In the genomic region with DNA sequence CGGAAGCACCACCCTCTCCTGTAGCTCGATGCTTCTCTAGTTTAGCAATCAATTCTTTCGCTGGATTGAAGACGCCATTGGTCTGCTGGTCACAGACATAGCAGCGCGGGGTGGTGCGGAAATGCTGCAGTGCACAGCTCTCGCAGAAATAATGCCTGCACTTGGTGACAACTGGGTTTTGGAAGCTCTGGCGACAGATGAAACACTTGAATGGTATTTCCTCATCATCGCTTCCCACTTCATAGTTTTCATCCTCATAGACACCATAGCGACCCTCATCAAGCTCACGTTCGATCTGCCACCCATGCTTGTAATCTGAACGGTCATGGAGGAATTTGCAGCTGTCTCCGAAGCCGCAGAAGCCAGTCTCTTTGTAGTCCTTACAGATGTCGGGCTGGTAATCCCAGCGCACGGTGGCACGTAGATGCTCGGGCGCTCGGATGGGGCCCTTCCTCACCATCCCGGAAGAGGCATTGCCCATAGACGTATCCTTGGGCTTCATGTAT, we compare ENCODE assay signal across 8 cellular contexts. TPM values are rescaled to one million over a fixed set of nuclear protein-coding genes. Genes with fewer than 3 reads are reported as not detected.
DNase-seq lines count a peak whose midpoint lies in the region; ATAC-seq and TF ChIP-seq lines count a peak whose summit lies in the region.

No MANE protein-coding gene starts in this region.

- H3K4me3 ChIP-seq in left lung: peak overlapping the region; percentile 39 to 65

- peak; percentile 17 for ATAC-seq in HG03432 (IDR thresholded peaks at IDR 0.05; ENCODE audit: unreplicated experiment)
- peak; percentile 46 for ATAC-seq in left lung

- peaks cover 0 to 19% of the 10 kb centered on the region in 2 donors for H3K4me1 ChIP-seq in left lung

- no peaks in the 10 kb centered on the region for H3K27me3 ChIP-seq in left lung

- H3K9me3 ChIP-seq in left lung: no peaks in the 10 kb centered on the region

- H3K27ac ChIP-seq in cingulate gyrus (ENCODE audit: low read depth, low read length): peak overlapping the region; percentile 83
- peak overlapping the region; percentile 90 to 95 for H3K27ac ChIP-seq in left lung

- peaks cover 0 to 5% of the 10 kb centered on the region in 2 donors for H3K36me3 ChIP-seq in left lung

- TF ChIP-seq CTCF in left lung (IDR thresholded peaks at IDR 0.05): no peak

- intact Hi-C loops in left lung (cut with DNase I): no loop called here

- DNase-seq in NCI-H524 (lab: John Stamatoyannopoulos, UW) (peak; percentile 29 to 66), NCI-H524 treated with DMSO at 0.1 percent for 48 hours (lab: John Stamatoyannopoulos, UW) (no peak), T-helper 9 cell (peak; percentile 16), left lung (peak in 1 of 2 donors; percentile 38), NCI-H2196 treated with DMSO at 0.1 percent for 48 hours (lab: John Stamatoyannopoulos, UW; ENCODE audit: unreplicated experiment) (no peak)
- peak; percentile 15 for DNase-seq in stimulated activated naive CD4-positive, alpha-beta T cell treated with Interleukin-2 at 50 U/mL for 16 hours (lab: John Stamatoyannopoulos, UW)

RNA-seq across cellular contexts. Expression of gene RNF113A, which starts 0.9 kb away (rescaled TPM):
- 10 to 100 TPM; 10.2 to 11.2 TPM for total RNA-seq in left lung

RNA-seq across cellular contexts. Expression of gene NDUFA1, which starts 1.0 kb away (rescaled TPM):
- 10 to 100 TPM; 81.7 to 91.9 TPM for total RNA-seq in left lung

RNA-seq across cellular contexts. Expression of gene UPF3B, which starts 17.9 kb away (rescaled TPM):
- 1 to 10 TPM; 4.5 to 5.5 TPM for total RNA-seq in left lung

RNA-seq across cellular contexts. Expression of gene AKAP14, which starts 25.0 kb away (rescaled TPM):
- total RNA-seq in left lung: 1 to 10 TPM in 1 of 2 donors, not detected in 1; 2.7 TPM

Comparison
In these comparisons a context has a peak if more than half of its experiments do, and no peak if none do; other contexts are left out.
1. DNase-seq: peak in NCI-H524 (2 of 2), T-helper 9 cell (single experiment) and stimulated activated naive CD4-positive, alpha-beta T cell treated with Interleukin-2 at 50 U/mL for 16 hours (single experiment); none in NCI-H524 treated with DMSO at 0.1 percent for 48 hours (single experiment) and NCI-H2196 treated with DMSO at 0.1 percent for 48 hours (single experiment).